12 cellular contexts compared by ENCODE assay signal in the genomic region with DNA sequence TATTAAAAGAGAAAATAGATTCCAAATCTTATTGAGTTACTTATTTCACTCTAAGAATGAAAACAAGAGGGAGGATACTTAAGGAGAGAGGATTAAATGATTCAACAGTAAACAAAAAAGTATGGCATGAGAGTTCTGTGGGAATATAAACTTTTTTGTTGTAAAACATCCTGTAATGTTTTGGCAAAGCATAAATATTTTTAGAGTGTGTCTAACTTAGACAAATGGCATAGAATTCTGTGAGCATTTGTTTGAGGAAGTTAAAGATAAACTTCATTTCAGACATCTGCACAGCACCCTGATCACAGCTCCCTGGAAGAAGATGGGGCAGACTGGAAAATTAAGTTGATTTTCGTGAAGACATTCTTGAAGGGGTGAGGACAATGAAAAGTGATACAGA.
DNase-seq lines count a peak whose midpoint lies in the region; ATAC-seq and TF ChIP-seq lines count a peak whose summit lies in the region.
"Had no signal": no experiment of that assay in that cellular context is flagged by ENCODE, and none has a peak within 500 bp of the region (broad histone marks: within the 10 kb centered on the region; RNA-seq: fewer than 3 reads in every experiment).

No MANE protein-coding gene starts in this region.

- peak; percentile 11 for DNase-seq in HCEC 1CT
- peak; percentile 7 for DNase-seq in OCI-M1 (lab: John Stamatoyannopoulos, UW)
- DNase-seq in fibroblast of peridontal ligament (ENCODE audit: extremely low read depth) = peak; percentile 37
- no peak for DNase-seq in superior temporal gyrus (ENCODE audit: extremely low spot score)
- DNase-seq in natural killer cell treated with Interleukin-12 subunit alpha and Interleukin-12 subunit beta and Interleukin-15 and Interleukin-18, amount 100 ng/mL, for 72 hours (ENCODE audit: low spot score) = no peak
- DNase-seq in posterior vena cava (ENCODE audit: low spot score) = no peak
- no peak for DNase-seq in Calu3
- DNase-seq: AML-193, DMS 273 treated with DMSO at 0.1 percent for 48 hours, H7 had no signal

- no peak overlapping the region for H3K4me3 Mint-ChIP-seq in natural killer cell treated with Interleukin-12 subunit alpha and Interleukin-12 subunit beta and Interleukin-15 and Interleukin-18, amount 100 ng/mL, for 72 hours
- H3K4me3 Mint-ChIP-seq in Calu3 (ENCODE audit: low read depth, unreplicated experiment) = no peak overlapping the region
- H3K4me3 Mint-ChIP-seq: GM23338 had no signal

- ATAC-seq in natural killer cell treated with Interleukin-12 subunit alpha and Interleukin-12 subunit beta and Interleukin-15 and Interleukin-18, amount 100 ng/mL, for 72 hours = no peak
- ATAC-seq: A549, GM23338 had no signal

- no peak for TF ChIP-seq CTCF in Calu3 (IDR thresholded peaks at IDR 0.05; ENCODE audit: unreplicated experiment)

- intact Hi-C loops in posterior vena cava (cut with DNase I) (no loop called here), Calu3 (cut with micrococcal nuclease; ENCODE audit: unreplicated experiment) (no loop called here)

- no peak overlapping the region for H3K27ac Mint-ChIP-seq in natural killer cell treated with Interleukin-12 subunit alpha and Interleukin-12 subunit beta and Interleukin-15 and Interleukin-18, amount 100 ng/mL, for 72 hours
- H3K27ac Mint-ChIP-seq in Calu3 (ENCODE audit: unreplicated experiment) = no peak overlapping the region
- H3K27ac Mint-ChIP-seq: GM23338 had no signal

- BruUV-seq in Calu3 (replicated peaks; lab: Mats Ljungman, UMichigan) = no TSS peak

- H3K9me3 Mint-ChIP-seq in natural killer cell treated with Interleukin-12 subunit alpha and Interleukin-12 subunit beta and Interleukin-15 and Interleukin-18, amount 100 ng/mL, for 72 hours = peaks cover 6% of the 10 kb centered on the region
- no peaks in the 10 kb centered on the region for H3K9me3 Mint-ChIP-seq in Calu3 (ENCODE audit: low read depth, unreplicated experiment)
- H3K9me3 Mint-ChIP-seq: GM23338 had no signal

- H3K4me1 Mint-ChIP-seq in natural killer cell treated with Interleukin-12 subunit alpha and Interleukin-12 subunit beta and Interleukin-15 and Interleukin-18, amount 100 ng/mL, for 72 hours (ENCODE audit: low read depth in 2 of 2) = no peaks in the 10 kb centered on the region
- H3K4me1 Mint-ChIP-seq in Calu3 (ENCODE audit: low read depth, unreplicated experiment) = no peaks in the 10 kb centered on the region

- no peaks in the 10 kb centered on the region for H3K27me3 Mint-ChIP-seq in natural killer cell treated with Interleukin-12 subunit alpha and Interleukin-12 subunit beta and Interleukin-15 and Interleukin-18, amount 100 ng/mL, for 72 hours
- no peaks in the 10 kb centered on the region for H3K27me3 Mint-ChIP-seq in Calu3 (ENCODE audit: unreplicated experiment)

- no peaks in the 10 kb centered on the region for H3K36me3 Mint-ChIP-seq in natural killer cell treated with Interleukin-12 subunit alpha and Interleukin-12 subunit beta and Interleukin-15 and Interleukin-18, amount 100 ng/mL, for 72 hours
- no peaks in the 10 kb centered on the region for H3K36me3 Mint-ChIP-seq in Calu3 (ENCODE audit: insufficient read depth, unreplicated experiment)

- CTCF ChIA-PET in Calu3 (lab: Charles Lee) = no interaction called here

Comparison
In these comparisons a context has a peak if more than half of its experiments do, and no peak if none do; other contexts are left out.
1. DNase-seq: peak in HCEC 1CT (single experiment), OCI-M1 (single experiment) and fibroblast of peridontal ligament (single experiment); none in superior temporal gyrus (single experiment), natural killer cell treated with Interleukin-12 subunit alpha and Interleukin-12 subunit beta and Interleukin-15 and Interleukin-18, amount 100 ng/mL, for 72 hours (single experiment), posterior vena cava (single experiment) and Calu3 (single experiment).